Comparison of ENCODE assay signal across 9 cellular contexts in genomic region chr19:57192064-57192395, GRCh38. TPM values are rescaled to one million over a fixed set of nuclear protein-coding genes. Genes with fewer than 3 reads are reported as not detected.
A peak's percentile ranks its signal among the peaks of the same experiment; 100 is the strongest.
DNase-seq lines count a peak whose midpoint lies in the region; ATAC-seq, FAIRE-seq and TF ChIP-seq lines count a peak whose summit lies in the region.
"Had no signal": no experiment of that assay in that cellular context is flagged by ENCODE, and none has a peak within 500 bp of the region (broad histone marks: within the 10 kb centered on the region; RNA-seq: fewer than 3 reads in every experiment).

No MANE protein-coding gene starts in this region.

- peaks cover 60% of the 10 kb centered on the region for H3K9me3 Mint-ChIP-seq in T-helper 2 cell treated with Interferon-gamma antibody and Interleukin-4, amounts not matched to agents 5 μg/mL and 100 μg/mL, for 36 hours
- peaks cover 16% of the 10 kb centered on the region for H3K9me3 Mint-ChIP-seq in activated B cell treated with CpG ODN at 0.5 μM for 24 hours

- in situ Hi-C loops in GM13977 (cut with MboI; ENCODE audit: low pct_unique_long_range_greater_than_20kb, low sequenced_read_pairs, unreplicated experiment): no loop called here

- H3K4me3 Mint-ChIP-seq in T-helper 2 cell treated with Interferon-gamma antibody and Interleukin-4, amounts not matched to agents 5 μg/mL and 100 μg/mL, for 36 hours: peak overlapping the region; percentile 94
- H3K4me3 Mint-ChIP-seq in activated B cell treated with CpG ODN at 0.5 μM for 24 hours: peak overlapping the region; percentile 92

- H3K36me3 Mint-ChIP-seq in T-helper 2 cell treated with Interferon-gamma antibody and Interleukin-4, amounts not matched to agents 5 μg/mL and 100 μg/mL, for 36 hours (ENCODE audit: low read depth): peaks cover 69% of the 10 kb centered on the region
- peaks cover 60% of the 10 kb centered on the region for H3K36me3 Mint-ChIP-seq in activated B cell treated with CpG ODN at 0.5 μM for 24 hours (ENCODE audit: low read depth)

- H3K27ac ChIP-seq in right atrium auricular region: peak overlapping the region; percentile 86 to 90
- peak overlapping the region in 1 of 2 donors; percentile 77 for H3K27ac ChIP-seq in small intestine (ENCODE audit: low read depth in 1 of 2, low read length in 1 of 2)

- ATAC-seq in activated B cell treated with CpG ODN at 0.5 μM for 24 hours (ENCODE audit: low read depth): no peak
- ATAC-seq in HG03097 (IDR thresholded peaks at IDR 0.05; ENCODE audit: low FRiP score, unreplicated experiment): no peak

- peaks cover 2% of the 10 kb centered on the region for H3K27me3 Mint-ChIP-seq in T-helper 2 cell treated with Interferon-gamma antibody and Interleukin-4, amounts not matched to agents 5 μg/mL and 100 μg/mL, for 36 hours (ENCODE audit: low read depth)
- peaks cover 5% of the 10 kb centered on the region for H3K27me3 Mint-ChIP-seq in activated B cell treated with CpG ODN at 0.5 μM for 24 hours

- H3K4me3 ChIP-seq in right atrium auricular region (peak overlapping the region; percentile 93), small intestine (ENCODE audit: low read depth in 1 of 2, low read length in 2 of 2) (peak overlapping the region; percentile 77 to 97)

- WGBS in small intestine, 3 donors: 9 to 32% (median 28%) methylated on average over 8 of the region's 8 CpGs

- no peak for DNase-seq in T-helper 2 cell treated with Interferon-gamma antibody and Interleukin-4, amounts not matched to agents 5 μg/mL and 100 μg/mL, for 36 hours (ENCODE audit: low spot score)
- no peak for DNase-seq in T-helper 2 cell
- no peak for DNase-seq in activated B cell treated with CpG ODN at 0.5 μM for 24 hours
- DNase-seq in right atrium auricular region (ENCODE audit: low spot score): no peak
- DNase-seq in small intestine: no peak
- DNase-seq in GM13977 (ENCODE audit: low spot score): no peak
- DNase-seq in SKM-1 treated with dmso at 0.1 percent for 144 hours (lab: John Stamatoyannopoulos, UW; ENCODE audit: unreplicated experiment): no peak

- H3K36me3 ChIP-seq in right atrium auricular region (peaks cover 34% of the 10 kb centered on the region), small intestine (ENCODE audit: control insufficient read depth in 2 of 2, insufficient read depth in 2 of 2, low read length in 2 of 2) (peaks cover 5 to 7% of the 10 kb centered on the region in 2 donors)

- CTCF ChIA-PET in activated B cell treated with CpG ODN at 0.5 μM for 24 hours (lab: Charles Lee): no interaction called here

- H3K27ac Mint-ChIP-seq in T-helper 2 cell treated with Interferon-gamma antibody and Interleukin-4, amounts not matched to agents 5 μg/mL and 100 μg/mL, for 36 hours: peak overlapping the region; percentile 90
- peak overlapping the region; percentile 71 for H3K27ac Mint-ChIP-seq in activated B cell treated with CpG ODN at 0.5 μM for 24 hours

- no peak for TF ChIP-seq CTCF in activated B cell treated with CpG ODN at 0.5 μM for 24 hours (IDR thresholded peaks at IDR 0.05)
- no peak for TF ChIP-seq CTCF in right atrium auricular region (IDR thresholded peaks at IDR 0.05)
- no peak for TF ChIP-seq CTCF in GM13977 (IDR thresholded peaks at IDR 0.05; ENCODE audit: extremely low read depth, insufficient read depth, missing control alignments)

- POLR2A ChIA-PET in activated B cell treated with CpG ODN at 0.5 μM for 24 hours (lab: Charles Lee): interaction anchor here (0.6 to 2.1 kb wide), 7 partner anchors 8 to 992 kb away, joined by 3 to 15 read pairs (median 6); partner anchors contain the start of genes ZNF304, ZNF543 and ZNF805

- H3K4me1 ChIP-seq in right atrium auricular region (peaks cover 0 to 24% of the 10 kb centered on the region in 2 donors), small intestine (ENCODE audit: control insufficient read depth in 2 of 2, insufficient read depth in 1 of 2, low read depth in 1 of 2, low read length in 1 of 2) (peaks cover 2 to 4% of the 10 kb centered on the region in 2 donors)

- H3K4me1 Mint-ChIP-seq in T-helper 2 cell treated with Interferon-gamma antibody and Interleukin-4, amounts not matched to agents 5 μg/mL and 100 μg/mL, for 36 hours (ENCODE audit: low read depth): peaks cover 18% of the 10 kb centered on the region
- H3K4me1 Mint-ChIP-seq in activated B cell treated with CpG ODN at 0.5 μM for 24 hours: peaks cover 36% of the 10 kb centered on the region

- intact Hi-C loops in activated B cell treated with CpG ODN at 0.5 μM for 24 hours (cut with micrococcal nuclease): loop anchor here (10.0 kb wide), 1 partner anchor 173 kb away; the partner anchor contains the start of genes TRAPPC2B and ZNF547

- H3K9me3 ChIP-seq in right atrium auricular region: no peaks in the 10 kb centered on the region
- no peaks in the 10 kb centered on the region for H3K9me3 ChIP-seq in small intestine (ENCODE audit: control insufficient read depth, low read depth)

- peaks cover 0 to 4% of the 10 kb centered on the region in 2 donors for H3K27me3 ChIP-seq in right atrium auricular region
- H3K27me3 ChIP-seq in small intestine (ENCODE audit: control insufficient read depth in 2 of 2, insufficient read depth in 2 of 2, low read length in 2 of 2): peaks cover 0 to 3% of the 10 kb centered on the region in 2 donors

- FAIRE-seq in small intestine (lab: Jason Lieb, UNC): no peak
- FAIRE-seq: G401.6 had no signal

RNA-seq across cellular contexts. Expression of gene ZNF264, which starts 0.7 kb away (rescaled TPM):
- total RNA-seq in activated B cell treated with CpG ODN at 0.5 μM for 24 hours (56.2 and 58.7 TPM in 2 replicates), right atrium auricular region (10 to 100 TPM; 11.5 to 23.2 TPM)
- polyA plus RNA-seq in small intestine: 1 to 10 TPM; 1.3 to 5.1 (median 3.0) TPM

RNA-seq across cellular contexts. Expression of gene DUXA, which starts 24.7 kb away (rescaled TPM):
- total RNA-seq in activated B cell treated with CpG ODN at 0.5 μM for 24 hours (not detected in 2 replicates), right atrium auricular region (not detected)
- polyA plus RNA-seq in small intestine: not detected

RNA-seq across cellular contexts. Expression of gene AURKC, which starts 38.8 kb away (rescaled TPM):
- total RNA-seq in activated B cell treated with CpG ODN at 0.5 μM for 24 hours (1.4 and 1.7 TPM in 2 replicates), right atrium auricular region (under 1 TPM; 0.41 to 0.71 TPM)
- polyA plus RNA-seq in small intestine: 1 to 10 TPM in 1 of 3 donors, under 1 TPM in 2; 0.43 to 5.8 (median 0.81) TPM

RNA-seq across cellular contexts. Expression of gene ZIM3, which starts 47.0 kb away (rescaled TPM):
- total RNA-seq in activated B cell treated with CpG ODN at 0.5 μM for 24 hours (not detected in 2 replicates), right atrium auricular region (not detected)
- polyA plus RNA-seq in small intestine: not detected

RNA-seq across cellular contexts. Expression of gene ZNF805, which starts 48.4 kb away (rescaled TPM):
- total RNA-seq in activated B cell treated with CpG ODN at 0.5 μM for 24 hours (20.3 and 25.9 TPM in 2 replicates), right atrium auricular region (10 to 100 TPM; 11.6 to 12.2 TPM)
- polyA plus RNA-seq in small intestine: 1 to 10 TPM in 2 of 3 donors, under 1 TPM in 1; 0.54 to 1.5 (median 1.1) TPM
